ENCODE assay signal across 8 cellular contexts in genomic region chr5:55600536-55601208, GRCh38.
DNase-seq lines count a peak whose midpoint lies in the region; ATAC-seq lines count a peak whose summit lies in the region.

No MANE protein-coding gene starts in this region.

- no peak for DNase-seq in activated CD8-positive, alpha-beta memory T cell treated with anti-CD3 and anti-CD28 coated beads, Interleukin-2, amount 10 ng/mL, durations not matched to agents 7 days and 5 days
- no peak for DNase-seq in activated CD8-positive, alpha-beta memory T cell treated with anti-CD3 and anti-CD28 coated beads, Interleukin-2, amount 50 U/mL, for 48 hours
- DNase-seq in T-helper 17 cell, result no peak
- peak; percentile 59 for DNase-seq in globus pallidus (ENCODE audit: low spot score)
- no peak for DNase-seq in stimulated activated naive B cell treated with anti-CD40 and anti-IgM and Interleukin-4, amounts not matched to agents 10 μg/mL and 1 μg/mL and 100 μg/mL, for 72 hours
- no peak for DNase-seq in glomerular visceral epithelial cell (ENCODE audit: extremely low spot score)
- DNase-seq in NCI-H2081 (lab: John Stamatoyannopoulos, UW), result no peak

- no peaks in the 10 kb centered on the region for H3K36me3 Mint-ChIP-seq in activated CD8-positive, alpha-beta memory T cell treated with anti-CD3 and anti-CD28 coated beads, Interleukin-2, amount 10 ng/mL, durations not matched to agents 7 days and 5 days
- H3K36me3 Mint-ChIP-seq in T-helper 17 cell (ENCODE audit: low read depth), result peaks cover 3% of the 10 kb centered on the region
- H3K36me3 Mint-ChIP-seq in stimulated activated naive B cell treated with anti-CD40 and anti-IgM and Interleukin-4, amounts not matched to agents 10 μg/mL and 1 μg/mL and 100 μg/mL, for 72 hours, result peaks cover 0 to 1% of the 10 kb centered on the region in 2 donors

- ATAC-seq in activated CD8-positive, alpha-beta memory T cell treated with anti-CD3 and anti-CD28 coated beads, Interleukin-2, amount 10 ng/mL, durations not matched to agents 7 days and 5 days, result peak; percentile 65
- ATAC-seq in T-helper 17 cell (peak; percentile 33), GM19397 (IDR thresholded peaks at IDR 0.05; ENCODE audit: unreplicated experiment) (no peak)
- ATAC-seq in stimulated activated naive B cell treated with anti-CD40 and anti-IgM and Interleukin-4, amounts not matched to agents 10 μg/mL and 1 μg/mL and 100 μg/mL, for 72 hours (replicated peaks), result peak; percentile 36 to 50

- H3K27me3 Mint-ChIP-seq in activated CD8-positive, alpha-beta memory T cell treated with anti-CD3 and anti-CD28 coated beads, Interleukin-2, amount 10 ng/mL, durations not matched to agents 7 days and 5 days, result peaks cover 5% of the 10 kb centered on the region
- no peaks in the 10 kb centered on the region for H3K27me3 Mint-ChIP-seq in T-helper 17 cell
- H3K27me3 Mint-ChIP-seq in stimulated activated naive B cell treated with anti-CD40 and anti-IgM and Interleukin-4, amounts not matched to agents 10 μg/mL and 1 μg/mL and 100 μg/mL, for 72 hours, result peaks cover 0 to 6% of the 10 kb centered on the region in 2 donors

- no peaks in the 10 kb centered on the region for H3K9me3 Mint-ChIP-seq in activated CD8-positive, alpha-beta memory T cell treated with anti-CD3 and anti-CD28 coated beads, Interleukin-2, amount 10 ng/mL, durations not matched to agents 7 days and 5 days (ENCODE audit: low read depth)
- H3K9me3 Mint-ChIP-seq in stimulated activated naive B cell treated with anti-CD40 and anti-IgM and Interleukin-4, amounts not matched to agents 10 μg/mL and 1 μg/mL and 100 μg/mL, for 72 hours, result no peaks in the 10 kb centered on the region

- no peaks in the 10 kb centered on the region for H3K9me3 ChIP-seq in T-helper 17 cell (ENCODE audit: control insufficient read depth, low read length, poor library complexity, severe bottlenecking)

- peak overlapping the region; percentile 52 for H3K27ac Mint-ChIP-seq in activated CD8-positive, alpha-beta memory T cell treated with anti-CD3 and anti-CD28 coated beads, Interleukin-2, amount 10 ng/mL, durations not matched to agents 7 days and 5 days
- no peak overlapping the region for H3K27ac Mint-ChIP-seq in T-helper 17 cell
- no peak overlapping the region for H3K27ac Mint-ChIP-seq in stimulated activated naive B cell treated with anti-CD40 and anti-IgM and Interleukin-4, amounts not matched to agents 10 μg/mL and 1 μg/mL and 100 μg/mL, for 72 hours

- peaks cover 19% of the 10 kb centered on the region for H3K4me1 Mint-ChIP-seq in activated CD8-positive, alpha-beta memory T cell treated with anti-CD3 and anti-CD28 coated beads, Interleukin-2, amount 10 ng/mL, durations not matched to agents 7 days and 5 days
- peaks cover 8% of the 10 kb centered on the region for H3K4me1 Mint-ChIP-seq in T-helper 17 cell
- peaks cover 8 to 19% of the 10 kb centered on the region in 2 donors for H3K4me1 Mint-ChIP-seq in stimulated activated naive B cell treated with anti-CD40 and anti-IgM and Interleukin-4, amounts not matched to agents 10 μg/mL and 1 μg/mL and 100 μg/mL, for 72 hours

- CTCF ChIA-PET in activated CD8-positive, alpha-beta memory T cell treated with anti-CD3 and anti-CD28 coated beads, Interleukin-2, amount 10 ng/mL, durations not matched to agents 7 days and 5 days (lab: Charles Lee), result interaction anchor here (0.7 kb wide), 2 partner anchors 22 to 1021 kb away, joined by 3 read pairs; no protein-coding TSS in a partner anchor

- H3K4me3 Mint-ChIP-seq in activated CD8-positive, alpha-beta memory T cell treated with anti-CD3 and anti-CD28 coated beads, Interleukin-2, amount 10 ng/mL, durations not matched to agents 7 days and 5 days, result peak overlapping the region; percentile 21
- H3K4me3 Mint-ChIP-seq in T-helper 17 cell, result peak overlapping the region; percentile 7
- peak overlapping the region; percentile 29 to 71 for H3K4me3 Mint-ChIP-seq in stimulated activated naive B cell treated with anti-CD40 and anti-IgM and Interleukin-4, amounts not matched to agents 10 μg/mL and 1 μg/mL and 100 μg/mL, for 72 hours
